In genomic region chr6:33428219-33428890, GRCh38 we compare ENCODE assay signal across 8 cellular contexts. TPM values are rescaled to one million over a fixed set of nuclear protein-coding genes. Genes with fewer than 3 reads are reported as not detected.
A peak's percentile ranks its signal among the peaks of the same experiment; 100 is the strongest.
DNase-seq lines count a peak whose midpoint lies in the region; ATAC-seq, FAIRE-seq and TF ChIP-seq lines count a peak whose summit lies in the region.

No MANE protein-coding gene starts in this region.

- H3K4me1 ChIP-seq in RWPE2 (ENCODE audit: insufficient read depth, poor library complexity, severe bottlenecking) (peaks cover 30% of the 10 kb centered on the region), stomach (peaks cover 38 to 87% (median 69%) of the 10 kb centered on the region in 4 donors)

- DNase-seq in AG09319 (ENCODE audit: extremely low read depth, low read depth) (no peak), GM12892 (ENCODE audit: insufficient read length) (no peak), RWPE2 (ENCODE audit: low spot score) (no peak), T47D (ENCODE audit: low read depth in 1 of 2, low spot score in 1 of 2) (peak; percentile 68 to 77), left kidney (ENCODE audit: low read depth, low spot score) (peak; percentile 77), stomach (no peak), hippocampal formation (lab: John Stamatoyannopoulos, UW) (no peak)

- peak; percentile 9 for TF ChIP-seq CTCF in AG09319 (IDR thresholded peaks at IDR 0.05; ENCODE audit: low read depth, low read length)
- peak; percentile 32 for TF ChIP-seq CTCF in RWPE2 (IDR thresholded peaks at IDR 0.05; ENCODE audit: poor library complexity, severe bottlenecking)
- peak in 4 of 7 experiments; percentile 11 to 46 (median 24) for TF ChIP-seq CTCF in stomach (IDR thresholded peaks at IDR 0.05)

- H3K27me3 ChIP-seq in RWPE2 (ENCODE audit: insufficient read depth, poor library complexity, severe bottlenecking) (no peaks in the 10 kb centered on the region), stomach (no peaks in the 10 kb centered on the region)

- TF ChIP-seq POLR2A in GM12892 (IDR thresholded peaks at IDR 0.05; ENCODE audit: low read depth, low read length): no peak
- no peak for TF ChIP-seq POLR2A in stomach (IDR thresholded peaks at IDR 0.05)

- 5 to 8% (median 7%) methylated on average over 8 to 33 of the region's 33 CpGs for WGBS in stomach, 5 donors

- intact Hi-C loops in stomach (cut with DNase I; ENCODE audit: low total_unique reads): no loop called here

- FAIRE-seq in GM12892 (lab: Jason Lieb, UNC): peak; percentile 9

- H3K36me3 ChIP-seq in RWPE2 (ENCODE audit: low read depth) (no peaks in the 10 kb centered on the region), stomach (peaks cover 0 to 6% (median 0%) of the 10 kb centered on the region in 4 donors)

- in situ Hi-C loops in T47D (cut with HindIII; ENCODE audit: low pct_unique_long_range_greater_than_20kb, low sequenced_read_pairs): no loop called here

- peak overlapping the region; percentile 69 for H3K4me3 ChIP-seq in RWPE2 (ENCODE audit: severe bottlenecking)
- H3K4me3 ChIP-seq in stomach: peak overlapping the region; percentile 55 to 63 (median 60)

- H3K27ac ChIP-seq in RWPE2 (ENCODE audit: poor library complexity, severe bottlenecking) (peak overlapping the region; percentile 82), stomach (peak overlapping the region; percentile 51 to 95 (median 69))

- TF ChIP-seq EP300 in stomach (IDR thresholded peaks at IDR 0.05): no peak

- ATAC-seq in RWPE2 (ENCODE audit: low read depth) (peak; percentile 46), HG03342 (IDR thresholded peaks at IDR 0.05; ENCODE audit: unreplicated experiment) (no peak)

- H3K9me3 ChIP-seq in RWPE2 (ENCODE audit: severe bottlenecking) (no peaks in the 10 kb centered on the region), stomach (no peaks in the 10 kb centered on the region)

RNA-seq across cellular contexts. Expression of gene SYNGAP1, which starts 8.5 kb away (rescaled TPM):
- polyA plus RNA-seq in GM12892 (2012; ENCODE audit: missing spikeins): 4.8 TPM
- 10 to 100 TPM in 2 of 5 donors, 1 to 10 TPM in 2, under 1 TPM in 1; 0.58 to 78.8 (median 7.7) TPM for total RNA-seq in stomach
- 1 to 10 TPM; 3.9 to 5.6 (median 4.0) TPM for polyA plus RNA-seq in stomach

RNA-seq across cellular contexts. Expression of gene CUTA, which starts 10.4 kb away (rescaled TPM):
- polyA plus RNA-seq in GM12892 (2012; ENCODE audit: missing spikeins): 154 TPM
- total RNA-seq in stomach: 100 to 1,000 TPM in 3 of 5 donors, 10 to 100 TPM in 2; 12.8 to 203 (median 101) TPM
- polyA plus RNA-seq in stomach: 100 to 1,000 TPM; 162 to 233 (median 165) TPM

RNA-seq across cellular contexts. Expression of gene PHF1, which starts 17.5 kb away (rescaled TPM):
- 17.4 TPM for polyA plus RNA-seq in GM12892 (2012; ENCODE audit: missing spikeins)
- 100 to 1,000 TPM in 1 of 5 donors, 10 to 100 TPM in 4; 22.0 to 125 (median 70.0) TPM for total RNA-seq in stomach
- 10 to 100 TPM; 56.3 to 99.9 (median 68.7) TPM for polyA plus RNA-seq in stomach

RNA-seq across cellular contexts. Expression of gene ZBTB9, which starts 26.0 kb away (rescaled TPM):
- 6.1 TPM for polyA plus RNA-seq in GM12892 (2012; ENCODE audit: missing spikeins)
- total RNA-seq in stomach: 1 to 10 TPM in 3 of 5 donors, under 1 TPM in 1, not detected in 1; 0.45 to 7.8 (median 3.1) TPM
- polyA plus RNA-seq in stomach: 1 to 10 TPM; 2.4 to 4.2 (median 2.6) TPM

RNA-seq across cellular contexts. Expression of gene KIFC1, which starts 36.7 kb away (rescaled TPM):
- 29.9 TPM for polyA plus RNA-seq in GM12892 (2012; ENCODE audit: missing spikeins)
- total RNA-seq in stomach: 10 to 100 TPM in 1 of 5 donors, 1 to 10 TPM in 3, not detected in 1; 4.2 to 15.4 (median 6.7) TPM
- polyA plus RNA-seq in stomach: 1 to 10 TPM in 2 of 3 donors, under 1 TPM in 1; 0.46 to 9.9 (median 5.4) TPM

Comparison
In these comparisons a context has a peak if more than half of its experiments do, and no peak if none do; other contexts are left out.
1. DNase-seq: peak in T47D (2 of 2) and left kidney (single experiment); none in AG09319 (single experiment), GM12892 (single experiment), RWPE2 (single experiment), stomach (single experiment) and hippocampal formation (0 of 2).
2. Peak in every context shown above with its lines, with median percentiles within 50 percentile points of each other: CTCF ChIP-seq.